ENCODE assay signal across 11 cellular contexts in genomic region chr17:66420961-66421371, GRCh38.
DNase-seq lines count a peak whose midpoint lies in the region; ATAC-seq, FAIRE-seq and TF ChIP-seq lines count a peak whose summit lies in the region.
"Had no signal": no experiment of that assay in that cellular context is flagged by ENCODE, and none has a peak within 500 bp of the region (broad histone marks: within the 10 kb centered on the region; RNA-seq: fewer than 3 reads in every experiment).

No MANE protein-coding gene starts in this region.

- 69% methylated on average over 3 of the region's 3 CpGs for WGBS in K562 (ENCODE audit: insufficient coverage, low coverage, missing lambda C conversion rate)

- H3K79me2 ChIP-seq in K562 (ENCODE audit: control insufficient read depth, insufficient read depth, low read length): peaks cover 9% of the 10 kb centered on the region; the same call in 1 of the 3 replicates

- no peak overlapping the region for H3K27ac ChIP-seq in K562 (ENCODE audit: extremely low read depth, low read depth, low read length)
- H3K27ac ChIP-seq: testis had no signal

- in situ Hi-C loops in Caki2 (cut with HindIII; ENCODE audit: low pct_unique_long_range_greater_than_20kb, low sequenced_read_pairs) (no loop called here), K562 (cut with MboI) (no loop called here)

- H2AFZ ChIP-seq in K562 (ENCODE audit: low read depth, low read length): no peak overlapping the region

- no peaks in the 10 kb centered on the region for H3K9me3 ChIP-seq in K562 (replicated peaks; ENCODE audit: control insufficient read depth, insufficient read depth, low read depth, low read length)
- H3K9me3 ChIP-seq: esophagus muscularis mucosa, testis had no signal

- ATAC-seq in K562 (no peak), GM18867 (IDR thresholded peaks at IDR 0.05; ENCODE audit: unreplicated experiment) (no peak), HG03469 (IDR thresholded peaks at IDR 0.05; ENCODE audit: unreplicated experiment) (no peak), HG03342 (IDR thresholded peaks at IDR 0.05; ENCODE audit: unreplicated experiment) (no peak)

- POLR2A ChIA-PET in K562 (lab: Yijun Ruan, JAX): no interaction called here

- peaks cover 2% of the 10 kb centered on the region for H3K9me1 ChIP-seq in K562 (ENCODE audit: control insufficient read depth, insufficient read depth, low read length)

- BruUV-seq in K562 (replicated peaks; lab: Mats Ljungman, UMichigan): no TSS peak

- H4K20me1 ChIP-seq in K562 (replicated peaks; ENCODE audit: control insufficient read depth, insufficient read depth, low read length): 0 out of 2 replicates have a peak, but pooled peaks cover 4% of the 10 kb centered on the region

- no peak overlapping the region for H3K4me3 ChIP-seq in K562
- H3K4me3 ChIP-seq: esophagus muscularis mucosa, testis had no signal

- DNase-seq in Caki2 (ENCODE audit: low read depth): peak; percentile 13
- DNase-seq in HS-5 (ENCODE audit: low read depth): peak; percentile 53
- DNase-seq in K562 (ENCODE audit: extremely low read depth in 1 of 4, low spot score in 3 of 4): no peak
- DNase-seq in mucosa of gallbladder (ENCODE audit: low spot score): peak; percentile 53
- no peak for DNase-seq in NCI-H2196 treated with DMSO at 0.1 percent for 48 hours (lab: John Stamatoyannopoulos, UW; ENCODE audit: unreplicated experiment)
- DNase-seq: NCI-H1436, testis had no signal

- no peaks in the 10 kb centered on the region; a peak in 3 of 5 replicates for H3K4me1 ChIP-seq in K562 (replicated peaks in 1 of 2; ENCODE audit: control insufficient read depth in 2 of 2, insufficient read depth in 2 of 2, low read length in 2 of 2)
- H3K4me1 ChIP-seq: testis had no signal

- no peak for FAIRE-seq in K562 (lab: Jason Lieb, UNC)

- no peak for TF ChIP-seq RAD21 in K562 (CRISPR knock-in tag; conservative IDR thresholded peaks at IDR 0.05 in 1 of 2, IDR thresholded peaks at IDR 0.05 in 1 of 2)

- CTCF ChIA-PET in K562 (lab: Yijun Ruan, JAX; ENCODE audit: low intra/inter-chr PET ratio): no interaction called here

- H3K36me3 ChIP-seq in K562 (ENCODE audit: control insufficient read depth, insufficient read depth, low read length): no peaks in the 10 kb centered on the region
- H3K36me3 ChIP-seq: esophagus muscularis mucosa had no signal

- intact Hi-C loops in K562 (cut with micrococcal nuclease): no loop called here

- TF ChIP-seq EP300 in K562 (IDR thresholded peaks at IDR 0.05; ENCODE audit: low read length): no peak

- no peak for TF ChIP-seq POLR2A in K562 (conservative IDR thresholded peaks at IDR 0.05)

- TF ChIP-seq CTCF in K562 (IDR thresholded peaks at IDR 0.05 in 2 of 3, conservative IDR thresholded peaks at IDR 0.05 in 1 of 3; ENCODE audit: insufficient read depth in 2 of 3, low read depth in 1 of 3, low read length in 3 of 3): no peak

- no peaks in the 10 kb centered on the region for H3K27me3 ChIP-seq in K562 (ENCODE audit: control insufficient read depth in 2 of 2, insufficient read depth in 2 of 2, low read length in 2 of 2)
- H3K27me3 ChIP-seq: esophagus muscularis mucosa, testis had no signal

- no peak overlapping the region for H3K4me2 ChIP-seq in K562 (ENCODE audit: insufficient read depth, low read length)

- H3K9ac ChIP-seq in K562 (ENCODE audit: insufficient read depth in 1 of 2, low read depth in 2 of 2, low read length in 2 of 2): no peak overlapping the region

TF ChIP-seq in K562, 482 proteins besides CTCF, POLR2A, EP300 and RAD21:
- no peak for TF ChIP-seq SREBF2 (CRISPR knock-in tag; IDR thresholded peaks at IDR 0.05)
- peak; percentile 20; the same call in 1 of the 2 replicates for TF ChIP-seq CEBPB (tag; IDR thresholded peaks at IDR 0.05)
- no peak for TF ChIP-seq PBX2 (CRISPR knock-in tag; IDR thresholded peaks at IDR 0.05; ENCODE audit: low read depth)
- 0 out of 2 replicates have a peak, but pooled peaks have one; percentile 13 for TF ChIP-seq PBX2 (tag; conservative IDR thresholded peaks at IDR 0.05; ENCODE audit: low read depth)

Comparison
In these comparisons a context has a peak if more than half of its experiments do, and no peak if none do; other contexts are left out.
1. DNase-seq: peak in Caki2 (single experiment), HS-5 (single experiment) and mucosa of gallbladder (single experiment); none in K562 (0 of 4) and NCI-H2196 treated with DMSO at 0.1 percent for 48 hours (single experiment).